8 cellular contexts compared by ENCODE assay signal in genomic region chr7:77393261-77393660, GRCh38. TPM values are rescaled to one million over a fixed set of nuclear protein-coding genes. Genes with fewer than 3 reads are reported as not detected.
DNase-seq lines count a peak whose midpoint lies in the region; ATAC-seq lines count a peak whose summit lies in the region.

No MANE protein-coding gene starts in this region.

- peak; percentile 75 for DNase-seq in activated effector memory CD4-positive, alpha-beta T cell treated with anti-CD3 and anti-CD28 coated beads, Interleukin-2, amount 50 U/mL, for 16 hours
- no peak for DNase-seq in activated effector memory CD4-positive, alpha-beta T cell treated with Interleukin-2 at 50 U/mL for 16 hours
- peak; percentile 14 for DNase-seq in activated T-helper 2 cell treated with anti-CD3 and anti-CD28 coated beads, Interferon-gamma antibody, Interleukin-2, Interleukin-4, amounts not matched to agents 10 μg/mL and 5 μg/mL and 100 μg/mL, durations not matched to agents 14 hours and 24 hours and 36 hours (ENCODE audit: low spot score)
- no peak for DNase-seq in NCI-H1105 treated with DMSO at 0.1 percent for 48 hours (lab: John Stamatoyannopoulos, UW)
- DNase-seq in cerebellum (ENCODE audit: low spot score) = no peak
- DNase-seq in 8988T = no peak

- H3K4me1 Mint-ChIP-seq in activated T-helper 2 cell treated with anti-CD3 and anti-CD28 coated beads, Interferon-gamma antibody, Interleukin-2, Interleukin-4, amounts not matched to agents 10 μg/mL and 5 μg/mL and 100 μg/mL, durations not matched to agents 14 hours and 24 hours and 36 hours (ENCODE audit: low read depth) = peaks cover 9% of the 10 kb centered on the region
- peaks cover 47% of the 10 kb centered on the region for H3K4me1 Mint-ChIP-seq in stimulated activated memory B cell treated with anti-CD40 and anti-IgM and Interleukin-4, amounts not matched to agents 10 μg/mL and 1 μg/mL and 100 μg/mL, for 72 hours

- H3K4me3 Mint-ChIP-seq in activated T-helper 2 cell treated with anti-CD3 and anti-CD28 coated beads, Interferon-gamma antibody, Interleukin-2, Interleukin-4, amounts not matched to agents 10 μg/mL and 5 μg/mL and 100 μg/mL, durations not matched to agents 14 hours and 24 hours and 36 hours (ENCODE audit: low read depth) = no peak overlapping the region
- peak overlapping the region; percentile 1 for H3K4me3 Mint-ChIP-seq in stimulated activated memory B cell treated with anti-CD40 and anti-IgM and Interleukin-4, amounts not matched to agents 10 μg/mL and 1 μg/mL and 100 μg/mL, for 72 hours

- H3K36me3 Mint-ChIP-seq in activated T-helper 2 cell treated with anti-CD3 and anti-CD28 coated beads, Interferon-gamma antibody, Interleukin-2, Interleukin-4, amounts not matched to agents 10 μg/mL and 5 μg/mL and 100 μg/mL, durations not matched to agents 14 hours and 24 hours and 36 hours (ENCODE audit: low read depth) = no peaks in the 10 kb centered on the region
- H3K36me3 Mint-ChIP-seq in stimulated activated memory B cell treated with anti-CD40 and anti-IgM and Interleukin-4, amounts not matched to agents 10 μg/mL and 1 μg/mL and 100 μg/mL, for 72 hours = peaks cover 48% of the 10 kb centered on the region

- H3K9me3 Mint-ChIP-seq in activated T-helper 2 cell treated with anti-CD3 and anti-CD28 coated beads, Interferon-gamma antibody, Interleukin-2, Interleukin-4, amounts not matched to agents 10 μg/mL and 5 μg/mL and 100 μg/mL, durations not matched to agents 14 hours and 24 hours and 36 hours = peaks cover 4% of the 10 kb centered on the region
- H3K9me3 Mint-ChIP-seq in stimulated activated memory B cell treated with anti-CD40 and anti-IgM and Interleukin-4, amounts not matched to agents 10 μg/mL and 1 μg/mL and 100 μg/mL, for 72 hours = no peaks in the 10 kb centered on the region

- H3K27me3 Mint-ChIP-seq in activated T-helper 2 cell treated with anti-CD3 and anti-CD28 coated beads, Interferon-gamma antibody, Interleukin-2, Interleukin-4, amounts not matched to agents 10 μg/mL and 5 μg/mL and 100 μg/mL, durations not matched to agents 14 hours and 24 hours and 36 hours (ENCODE audit: low read depth) = no peaks in the 10 kb centered on the region
- H3K27me3 Mint-ChIP-seq in stimulated activated memory B cell treated with anti-CD40 and anti-IgM and Interleukin-4, amounts not matched to agents 10 μg/mL and 1 μg/mL and 100 μg/mL, for 72 hours = no peaks in the 10 kb centered on the region

- ATAC-seq in HG03159 (IDR thresholded peaks at IDR 0.05; ENCODE audit: unreplicated experiment) = peak; percentile 88
- peak; percentile 91 for ATAC-seq in stimulated activated memory B cell treated with anti-CD40 and anti-IgM and Interleukin-4, amounts not matched to agents 10 μg/mL and 1 μg/mL and 100 μg/mL, for 72 hours

- intact Hi-C loops in activated T-helper 2 cell treated with anti-CD3 and anti-CD28 coated beads, Interferon-gamma antibody, Interleukin-2, Interleukin-4, amounts not matched to agents 10 μg/mL and 5 μg/mL and 100 μg/mL, durations not matched to agents 14 hours and 24 hours and 36 hours (cut with micrococcal nuclease) = loop anchor here (1.0 to 2.0 kb wide), 2 partner anchors 40 to 127 kb away; no protein-coding TSS in a partner anchor

- no peak overlapping the region for H3K27ac Mint-ChIP-seq in activated T-helper 2 cell treated with anti-CD3 and anti-CD28 coated beads, Interferon-gamma antibody, Interleukin-2, Interleukin-4, amounts not matched to agents 10 μg/mL and 5 μg/mL and 100 μg/mL, durations not matched to agents 14 hours and 24 hours and 36 hours
- peak overlapping the region; percentile 70 for H3K27ac Mint-ChIP-seq in stimulated activated memory B cell treated with anti-CD40 and anti-IgM and Interleukin-4, amounts not matched to agents 10 μg/mL and 1 μg/mL and 100 μg/mL, for 72 hours

RNA-seq across cellular contexts. Expression of gene GSAP, which starts 22.9 kb away (rescaled TPM):
- 0.43 and 0.90 TPM in 2 replicates for total RNA-seq in activated T-helper 2 cell treated with anti-CD3 and anti-CD28 coated beads, Interferon-gamma antibody, Interleukin-2, Interleukin-4, amounts not matched to agents 10 μg/mL and 5 μg/mL and 100 μg/mL, durations not matched to agents 14 hours and 24 hours and 36 hours
- total RNA-seq in cerebellum = 14.2 TPM

Comparison
In these comparisons a context has a peak if more than half of its experiments do, and no peak if none do; other contexts are left out.
1. DNase-seq: peak in activated effector memory CD4-positive, alpha-beta T cell treated with anti-CD3 and anti-CD28 coated beads, Interleukin-2, amount 50 U/mL, for 16 hours (single experiment) and activated T-helper 2 cell treated with anti-CD3 and anti-CD28 coated beads, Interferon-gamma antibody, Interleukin-2, Interleukin-4, amounts not matched to agents 10 μg/mL and 5 μg/mL and 100 μg/mL, durations not matched to agents 14 hours and 24 hours and 36 hours (single experiment); none in activated effector memory CD4-positive, alpha-beta T cell treated with Interleukin-2 at 50 U/mL for 16 hours (single experiment), NCI-H1105 treated with DMSO at 0.1 percent for 48 hours (single experiment), cerebellum (single experiment) and 8988T (single experiment).